8 cellular contexts compared by ENCODE assay signal in the genomic region with DNA sequence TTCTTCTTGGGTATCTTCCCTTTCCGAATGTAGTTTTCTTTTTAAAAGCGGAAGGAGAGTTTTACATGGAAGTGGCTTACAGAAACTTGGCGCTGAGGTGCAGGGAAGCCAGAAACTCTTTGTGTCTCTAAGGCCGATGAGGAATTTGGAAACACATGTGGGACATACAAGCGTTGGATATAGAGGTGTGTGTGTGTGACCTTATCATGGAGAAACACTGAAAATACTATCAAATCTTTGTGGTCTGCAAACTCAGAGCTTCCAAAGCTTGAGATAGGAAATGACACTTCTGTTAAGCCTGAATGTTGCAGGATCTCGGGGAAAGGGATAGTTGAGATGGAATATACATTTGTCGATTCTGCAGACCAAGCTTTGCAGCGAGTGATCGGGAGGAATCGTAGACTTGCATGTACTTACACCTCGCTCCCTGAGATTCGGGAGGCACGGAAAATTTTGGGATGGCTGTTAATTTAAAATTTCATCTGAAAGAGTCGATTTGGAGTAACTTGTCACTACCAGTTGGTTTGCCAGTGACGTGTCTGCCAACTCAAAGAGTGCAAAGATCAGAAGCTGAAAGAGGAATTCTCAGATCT. TPM values are rescaled to one million over a fixed set of nuclear protein-coding genes. Genes with fewer than 3 reads are reported as not detected.
DNase-seq lines count a peak whose midpoint lies in the region; ATAC-seq and TF ChIP-seq lines count a peak whose summit lies in the region.

No MANE protein-coding gene starts in this region.

- peak overlapping the region; percentile 63 for H3K9ac ChIP-seq in trophoblast cell (ENCODE audit: low read length)

- no peak overlapping the region for H2AFZ ChIP-seq in trophoblast cell (ENCODE audit: insufficient read depth, low read length, poor library complexity)

- H3K27me3 ChIP-seq in gastroesophageal sphincter (no peaks in the 10 kb centered on the region), trophoblast cell (ENCODE audit: insufficient read depth, low read length) (no peaks in the 10 kb centered on the region)

- no peak overlapping the region for H2BK120ac ChIP-seq in trophoblast cell (ENCODE audit: insufficient read depth, low read length, poor library complexity)

- peaks cover 10% of the 10 kb centered on the region for H3K79me1 ChIP-seq in trophoblast cell (ENCODE audit: low read length)

- H2AK5ac ChIP-seq in trophoblast cell (ENCODE audit: low read length): no peak overlapping the region

- DNase-seq in DMS79 treated with DMSO at 0.1 percent for 48 hours (lab: John Stamatoyannopoulos, UW) (peak; percentile 60), DMS79 (lab: John Stamatoyannopoulos, UW) (no peak), trophoblast cell (peak in 1 of 2 donors; percentile 45), middle frontal gyrus (ENCODE audit: extremely low spot score, low spot score) (no peak)
- peak; percentile 13 to 23 for DNase-seq in activated CD4-positive, alpha-beta T cell treated with anti-CD3 and anti-CD28 coated beads, Interleukin-2, amount 50 U/mL, for 48 hours

- no peak for ATAC-seq in gastroesophageal sphincter
- ATAC-seq in HG02973 (IDR thresholded peaks at IDR 0.05; ENCODE audit: unreplicated experiment): no peak

- H3K9me3 ChIP-seq in KOPT-K1 (ENCODE audit: insufficient read depth, low read length, poor library complexity, severe bottlenecking) (no peaks in the 10 kb centered on the region), gastroesophageal sphincter (no peaks in the 10 kb centered on the region), trophoblast cell (ENCODE audit: insufficient read depth, low read depth, low read length) (no peaks in the 10 kb centered on the region)

- H3K4me3 ChIP-seq in gastroesophageal sphincter (peak overlapping the region; percentile 66 to 76), trophoblast cell (ENCODE audit: low read depth, low read length) (peak overlapping the region; percentile 100)

- H4K12ac ChIP-seq in trophoblast cell (ENCODE audit: low read depth, low read length): no peak overlapping the region

- peak overlapping the region; percentile 80 for H3K27ac ChIP-seq in KOPT-K1 (ENCODE audit: low read depth, low read length, poor library complexity, severe bottlenecking)
- H3K27ac ChIP-seq in gastroesophageal sphincter: peak overlapping the region; percentile 90 to 99 (median 96)
- no peak overlapping the region for H3K27ac ChIP-seq in trophoblast cell (ENCODE audit: low read depth, low read length)

- no peak overlapping the region for H3K18ac ChIP-seq in trophoblast cell (ENCODE audit: low read length)

- no peak overlapping the region for H3K23ac ChIP-seq in trophoblast cell (ENCODE audit: low read length)

- H3K79me2 ChIP-seq in trophoblast cell (ENCODE audit: control insufficient read depth, insufficient read depth, low read length, poor library complexity): peaks cover 5% of the 10 kb centered on the region

- H3K4me1 ChIP-seq in gastroesophageal sphincter (peaks cover 7 to 75% (median 12%) of the 10 kb centered on the region in 3 donors), trophoblast cell (ENCODE audit: control insufficient read depth in 1 of 2, insufficient read depth in 2 of 2, low read length in 2 of 2) (peaks cover 0 to 2% of the 10 kb centered on the region in 2 experiments)

- H3K4me2 ChIP-seq in trophoblast cell (ENCODE audit: low read length): peak overlapping the region; percentile 84

- H3K36me3 ChIP-seq in KOPT-K1 (ENCODE audit: insufficient read depth, low read length): no peaks in the 10 kb centered on the region
- no peaks in the 10 kb centered on the region for H3K36me3 ChIP-seq in gastroesophageal sphincter
- H3K36me3 ChIP-seq in trophoblast cell (ENCODE audit: control insufficient read depth in 1 of 2, insufficient read depth in 2 of 2, low read length in 2 of 2): no peaks in the 10 kb centered on the region

- H4K8ac ChIP-seq in trophoblast cell (ENCODE audit: low read depth, low read length): no peak overlapping the region

- H4K91ac ChIP-seq in trophoblast cell (ENCODE audit: low read depth, low read length): peak overlapping the region; percentile 86

- TF ChIP-seq EP300 in gastroesophageal sphincter (IDR thresholded peaks at IDR 0.05): no peak

- no peak for TF ChIP-seq POLR2A in gastroesophageal sphincter (IDR thresholded peaks at IDR 0.05)

- no peak overlapping the region for H3K14ac ChIP-seq in trophoblast cell (ENCODE audit: low read length)

- 0% methylated on average over 14 to 15 of the region's 15 CpGs for WGBS in gastroesophageal sphincter (ENCODE audit: low coverage in 1 of 2), 2 donors
- no CpG with 5 or more reads among the region's 15 CpGs for WGBS in trophoblast cell (ENCODE audit: extremely low coverage, insufficient coverage, insufficient read length)

- H2BK12ac ChIP-seq in trophoblast cell (ENCODE audit: low read length): no peak overlapping the region

- H3K4ac ChIP-seq in trophoblast cell (ENCODE audit: low read depth, low read length): no peak overlapping the region

- H2BK5ac ChIP-seq in trophoblast cell (ENCODE audit: low read depth, low read length, poor library complexity): no peak overlapping the region

- no peak for TF ChIP-seq CTCF in gastroesophageal sphincter (IDR thresholded peaks at IDR 0.05)

RNA-seq across cellular contexts. Expression of a gene that starts 1.0 kb away (rescaled TPM):
- 10 to 100 TPM; 50.9 to 98.5 (median 73.8) TPM for total RNA-seq in gastroesophageal sphincter
- polyA plus RNA-seq in trophoblast cell (2013): 21.4 and 23.7 TPM in 2 replicates

Comparison
In these comparisons a context has a peak if more than half of its experiments do, and no peak if none do; other contexts are left out.
1. DNase-seq: peak in DMS79 treated with DMSO at 0.1 percent for 48 hours (single experiment) and activated CD4-positive, alpha-beta T cell treated with anti-CD3 and anti-CD28 coated beads, Interleukin-2, amount 50 U/mL, for 48 hours (2 of 2); none in DMS79 (single experiment) and middle frontal gyrus (single experiment).